18 cellular contexts compared by ENCODE assay signal in genomic region chr1:58244872-58245271, GRCh38.
DNase-seq lines count a peak whose midpoint lies in the region; ATAC-seq and TF ChIP-seq lines count a peak whose summit lies in the region.
"Had no signal": no experiment of that assay in that cellular context is flagged by ENCODE, and none has a peak within 500 bp of the region (broad histone marks: within the 10 kb centered on the region; RNA-seq: fewer than 3 reads in every experiment).

No MANE protein-coding gene starts in this region.

- no peaks in the 10 kb centered on the region for H3K4me1 Mint-ChIP-seq in natural killer cell treated with Interleukin-12 subunit alpha and Interleukin-12 subunit beta and Interleukin-15 and Interleukin-18, amount 100 ng/mL, for 72 hours (ENCODE audit: low read depth in 2 of 2)

- H3K9me3 Mint-ChIP-seq in natural killer cell treated with Interleukin-12 subunit alpha and Interleukin-12 subunit beta and Interleukin-15 and Interleukin-18, amount 100 ng/mL, for 72 hours: no peaks in the 10 kb centered on the region
- H3K9me3 Mint-ChIP-seq: CD4-positive, alpha-beta T cell had no signal

- no peaks in the 10 kb centered on the region for H3K36me3 ChIP-seq in SK-N-SH (replicated peaks in 1 of 2; ENCODE audit: control insufficient read depth in 1 of 2, insufficient read depth in 2 of 2, low read length in 1 of 2)
- H3K36me3 ChIP-seq in left ventricle myocardium inferior: no peaks in the 10 kb centered on the region

- CTCF ChIA-PET in SK-N-SH (lab: Yijun Ruan, JAX): interaction anchor here (1.7 kb wide), 1 partner anchor 302 kb away, joined by 3 read pairs; the partner anchor contains the start of gene OMA1

- H3K27ac ChIP-seq in SK-N-SH (ENCODE audit: low read depth in 2 of 2, low read length in 1 of 2) (no peak overlapping the region), left ventricle myocardium inferior (replicated peaks) (no peak overlapping the region)
- H3K27ac ChIP-seq: 22Rv1, A549, C4-2B, HL-60 had no signal

- WGBS in SK-N-SH (ENCODE audit: low lambda C conversion rate): 43% methylated on average over 3 of the region's 3 CpGs

- intact Hi-C loops in left ventricle myocardium inferior (cut with micrococcal nuclease): no loop called here

- no peak overlapping the region for H3K27ac Mint-ChIP-seq in natural killer cell treated with Interleukin-12 subunit alpha and Interleukin-12 subunit beta and Interleukin-15 and Interleukin-18, amount 100 ng/mL, for 72 hours
- H3K27ac Mint-ChIP-seq: CD4-positive, alpha-beta T cell had no signal

- TF ChIP-seq CTCF in SK-N-SH (IDR thresholded peaks at IDR 0.05) (no peak), left ventricle myocardium inferior (IDR thresholded peaks at IDR 0.05; ENCODE audit: borderline replicate concordance) (no peak)

- H3K4me1 ChIP-seq in SK-N-SH (ENCODE audit: control insufficient read depth in 1 of 2, insufficient read depth in 2 of 2, low read depth in 1 of 2, low read length in 1 of 2) (peaks cover 11 to 12% of the 10 kb centered on the region in 2 experiments; a peak in 2 of 4 replicates), left ventricle myocardium inferior (peaks cover 22% of the 10 kb centered on the region)
- H3K4me1 ChIP-seq: A549, Caco-2 had no signal

- no peak for ATAC-seq in SK-N-SH treated with all-trans-retinoic acid at 6 μM for 48 hours
- ATAC-seq in natural killer cell treated with Interleukin-12 subunit alpha and Interleukin-12 subunit beta and Interleukin-15 and Interleukin-18, amount 100 ng/mL, for 72 hours: no peak
- ATAC-seq: A549 had no signal

- no peaks in the 10 kb centered on the region for H3K36me3 Mint-ChIP-seq in natural killer cell treated with Interleukin-12 subunit alpha and Interleukin-12 subunit beta and Interleukin-15 and Interleukin-18, amount 100 ng/mL, for 72 hours

- H3K4me3 ChIP-seq in SK-N-SH (ENCODE audit: low read depth in 2 of 2, low read length in 1 of 2) (no peak overlapping the region), left ventricle myocardium inferior (no peak overlapping the region)
- H3K4me3 ChIP-seq: A549 had no signal

- no peaks in the 10 kb centered on the region for H4K20me1 ChIP-seq in SK-N-SH (ENCODE audit: insufficient read depth)

- no peak overlapping the region for H3K9ac ChIP-seq in SK-N-SH

- no peak for TF ChIP-seq EP300 in SK-N-SH (IDR thresholded peaks at IDR 0.05; ENCODE audit: borderline replicate concordance in 1 of 2, low read depth in 1 of 2, low read length in 1 of 2)

- no peaks in the 10 kb centered on the region for H3K9me2 ChIP-seq in SK-N-SH

- H3K4me2 ChIP-seq in SK-N-SH: no peak overlapping the region
- H3K4me2 ChIP-seq: A549 had no signal

- peaks cover 24 to 51% of the 10 kb centered on the region in 2 donors for H3K27me3 Mint-ChIP-seq in natural killer cell treated with Interleukin-12 subunit alpha and Interleukin-12 subunit beta and Interleukin-15 and Interleukin-18, amount 100 ng/mL, for 72 hours

- TF ChIP-seq RAD21 in SK-N-SH (IDR thresholded peaks at IDR 0.05; ENCODE audit: low read length): no peak

- POLR2A ChIA-PET in SK-N-SH (lab: Yijun Ruan, JAX): no interaction called here

- H3K27me3 ChIP-seq in SK-N-SH (ENCODE audit: insufficient read depth) (peaks cover 15% of the 10 kb centered on the region), left ventricle myocardium inferior (ENCODE audit: low read depth) (peaks cover 65% of the 10 kb centered on the region)

- no peaks in the 10 kb centered on the region for H3F3A ChIP-seq in SK-N-SH (replicated peaks; ENCODE audit: insufficient read depth)

- H3K79me2 ChIP-seq in SK-N-SH (ENCODE audit: insufficient read depth): no peaks in the 10 kb centered on the region

- H3K9me3 ChIP-seq in SK-N-SH (no peaks in the 10 kb centered on the region), left ventricle myocardium inferior (replicated peaks) (no peaks in the 10 kb centered on the region)
- H3K9me3 ChIP-seq: A549, Caco-2 had no signal

- DNase-seq in SK-N-SH (no peak), left kidney (ENCODE audit: low read depth, low spot score) (peak; percentile 37), left ventricle myocardium inferior (no peak)
- DNase-seq in natural killer cell treated with Interleukin-12 subunit alpha and Interleukin-12 subunit beta and Interleukin-15 and Interleukin-18, amount 100 ng/mL, for 72 hours (ENCODE audit: low spot score): no peak
- DNase-seq in activated T-cell treated with anti-CD3 and anti-CD28 coated beads, Interleukin-2, amount 50 U/mL, for 1 hour: no peak
- DNase-seq: AML-193; Caco-2; CD4-positive, alpha-beta T cell; GOT3; H7; IMR-90; KBM-7 had no signal

- H3K4me3 Mint-ChIP-seq in natural killer cell treated with Interleukin-12 subunit alpha and Interleukin-12 subunit beta and Interleukin-15 and Interleukin-18, amount 100 ng/mL, for 72 hours: no peak overlapping the region
- H3K4me3 Mint-ChIP-seq: CD4-positive, alpha-beta T cell had no signal

- no peak overlapping the region for H2AFZ ChIP-seq in SK-N-SH (ENCODE audit: low read depth)

TF ChIP-seq in SK-N-SH, 30 proteins besides CTCF, POLR2A, EP300 and RAD21 (continues in another document):
- TF ChIP-seq TAF1 (IDR thresholded peaks at IDR 0.05; ENCODE audit: borderline replicate concordance, low read depth, low read length) (no peak), NRF1 (IDR thresholded peaks at IDR 0.05; ENCODE audit: low read depth, low read length) (no peak), EZH2phosphoT487 (IDR thresholded peaks at IDR 0.05; ENCODE audit: borderline replicate concordance, low read depth) (no peak)

TF ChIP-seq in SK-N-SH treated with all-trans-retinoic acid at 6 μM for 48 hours, 23 proteins besides CTCF, POLR2A, EP300 and RAD21 (continues in another document):
- TF ChIP-seq OSR1 (CRISPR knock-in tag; IDR thresholded peaks at IDR 0.05) (no peak), ZNF70 (CRISPR knock-in tag; IDR thresholded peaks at IDR 0.05) (no peak), POU6F1 (CRISPR knock-in tag; IDR thresholded peaks at IDR 0.05; ENCODE audit: borderline replicate concordance, low read depth) (no peak), TCF4 (CRISPR knock-in tag; IDR thresholded peaks at IDR 0.05; ENCODE audit: borderline replicate concordance) (no peak), ZC3H10 (CRISPR knock-in tag; IDR thresholded peaks at IDR 0.05) (no peak)

TF ChIP-seq in PFSK-1, 5 proteins besides CTCF, POLR2A, EP300 and RAD21:
- TF ChIP-seq, protein P1, sequence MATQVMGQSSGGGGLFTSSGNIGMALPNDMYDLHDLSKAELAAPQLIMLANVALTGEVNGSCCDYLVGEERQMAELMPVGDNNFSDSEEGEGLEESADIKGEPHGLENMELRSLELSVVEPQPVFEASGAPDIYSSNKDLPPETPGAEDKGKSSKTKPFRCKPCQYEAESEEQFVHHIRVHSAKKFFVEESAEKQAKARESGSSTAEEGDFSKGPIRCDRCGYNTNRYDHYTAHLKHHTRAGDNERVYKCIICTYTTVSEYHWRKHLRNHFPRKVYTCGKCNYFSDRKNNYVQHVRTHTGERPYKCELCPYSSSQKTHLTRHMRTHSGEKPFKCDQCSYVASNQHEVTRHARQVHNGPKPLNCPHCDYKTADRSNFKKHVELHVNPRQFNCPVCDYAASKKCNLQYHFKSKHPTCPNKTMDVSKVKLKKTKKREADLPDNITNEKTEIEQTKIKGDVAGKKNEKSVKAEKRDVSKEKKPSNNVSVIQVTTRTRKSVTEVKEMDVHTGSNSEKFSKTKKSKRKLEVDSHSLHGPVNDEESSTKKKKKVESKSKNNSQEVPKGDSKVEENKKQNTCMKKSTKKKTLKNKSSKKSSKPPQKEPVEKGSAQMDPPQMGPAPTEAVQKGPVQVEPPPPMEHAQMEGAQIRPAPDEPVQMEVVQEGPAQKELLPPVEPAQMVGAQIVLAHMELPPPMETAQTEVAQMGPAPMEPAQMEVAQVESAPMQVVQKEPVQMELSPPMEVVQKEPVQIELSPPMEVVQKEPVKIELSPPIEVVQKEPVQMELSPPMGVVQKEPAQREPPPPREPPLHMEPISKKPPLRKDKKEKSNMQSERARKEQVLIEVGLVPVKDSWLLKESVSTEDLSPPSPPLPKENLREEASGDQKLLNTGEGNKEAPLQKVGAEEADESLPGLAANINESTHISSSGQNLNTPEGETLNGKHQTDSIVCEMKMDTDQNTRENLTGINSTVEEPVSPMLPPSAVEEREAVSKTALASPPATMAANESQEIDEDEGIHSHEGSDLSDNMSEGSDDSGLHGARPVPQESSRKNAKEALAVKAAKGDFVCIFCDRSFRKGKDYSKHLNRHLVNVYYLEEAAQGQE (IDR thresholded peaks at IDR 0.05; ENCODE audit: insufficient read depth in 1 of 2, low read depth in 2 of 2, low read length in 2 of 2): peak; percentile 76 to 85
- TF ChIP-seq SIN3A (IDR thresholded peaks at IDR 0.05; ENCODE audit: borderline replicate concordance, insufficient read depth, low read length): no peak
- no peak for TF ChIP-seq POLR2AphosphoS5 (IDR thresholded peaks at IDR 0.05; ENCODE audit: low read depth, low read length)
